Comparison of ENCODE assay signal across 13 cellular contexts in the genomic region with DNA sequence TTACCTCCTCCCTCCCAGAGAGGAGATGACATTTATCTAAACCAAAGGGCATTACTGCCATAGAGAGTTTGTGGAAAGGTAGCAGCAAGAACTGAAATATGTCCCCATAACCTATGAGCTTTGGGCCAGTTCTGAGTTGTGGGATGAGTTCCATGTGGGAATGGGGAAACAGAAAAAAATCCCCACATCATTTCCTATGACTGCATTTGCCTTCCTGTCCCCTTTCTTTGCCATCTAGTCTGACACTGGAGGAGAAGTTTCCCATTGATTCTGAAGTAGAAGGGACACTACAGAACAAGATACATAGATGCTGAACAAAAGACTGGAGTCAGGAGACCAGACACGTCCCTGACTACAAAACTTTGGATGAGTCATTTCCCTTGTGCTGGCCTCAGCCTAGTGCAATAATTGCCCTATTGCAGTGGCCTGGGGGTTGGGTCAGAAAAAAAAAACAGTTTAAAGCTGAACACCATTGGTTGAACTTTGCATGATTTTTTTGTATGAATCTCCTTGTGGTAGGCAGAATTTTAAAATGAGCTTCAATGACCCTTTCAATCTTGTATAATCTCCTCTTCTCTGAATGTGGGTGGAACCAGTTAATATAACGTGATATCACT. TPM values are rescaled to one million over a fixed set of nuclear protein-coding genes. Genes with fewer than 3 reads are reported as not detected.
DNase-seq lines count a peak whose midpoint lies in the region; ATAC-seq and TF ChIP-seq lines count a peak whose summit lies in the region.
"Had no signal": no experiment of that assay in that cellular context is flagged by ENCODE, and none has a peak within 500 bp of the region (broad histone marks: within the 10 kb centered on the region; RNA-seq: fewer than 3 reads in every experiment).

No MANE protein-coding gene starts in this region.

- H3K4me2 ChIP-seq in neuronal stem cell (ENCODE audit: insufficient read depth, low read length, poor library complexity, severe bottlenecking), result no peak overlapping the region

- H3K9ac ChIP-seq in neuronal stem cell (ENCODE audit: low read depth, low read length, poor library complexity), result no peak overlapping the region

- H2BK5ac ChIP-seq in neuronal stem cell (ENCODE audit: low read length), result no peak overlapping the region

- no peak overlapping the region for H4K8ac ChIP-seq in neuronal stem cell (ENCODE audit: low read depth, low read length)

- H3K4me3 Mint-ChIP-seq in CD4-positive, alpha-beta T cell, result no peak overlapping the region
- H3K4me3 Mint-ChIP-seq: stimulated activated naive B cell treated with anti-CD40 and anti-IgM and Interleukin-4, amounts not matched to agents 10 μg/mL and 1 μg/mL and 100 μg/mL, for 72 hours had no signal

- no peaks in the 10 kb centered on the region for H3K27me3 ChIP-seq in BE2C
- no peaks in the 10 kb centered on the region for H3K27me3 ChIP-seq in left lung
- H3K27me3 ChIP-seq in CD4-positive, alpha-beta T cell (ENCODE audit: control insufficient read depth, insufficient read depth, low read length), result no peaks in the 10 kb centered on the region
- no peaks in the 10 kb centered on the region for H3K27me3 ChIP-seq in neuronal stem cell (ENCODE audit: control insufficient read depth in 3 of 3, insufficient read depth in 3 of 3, low read depth in 1 of 3, low read length in 3 of 3)
- H3K27me3 ChIP-seq: right lobe of liver had no signal

- no peak overlapping the region for H3K27ac Mint-ChIP-seq in CD4-positive, alpha-beta T cell

- no peak overlapping the region for H3K23ac ChIP-seq in neuronal stem cell (ENCODE audit: low read depth, low read length, poor library complexity)

- TF ChIP-seq CTCF in BE2C (IDR thresholded peaks at IDR 0.05; ENCODE audit: low read depth, low read length) (no peak), left lung (IDR thresholded peaks at IDR 0.05) (no peak)
- no peak for TF ChIP-seq CTCF in CD4-positive, alpha-beta T cell (IDR thresholded peaks at IDR 0.05)

- no peak overlapping the region for H3K4me3 ChIP-seq in BE2C (ENCODE audit: low read depth, low read length)
- no peak overlapping the region for H3K4me3 ChIP-seq in left lung
- H3K4me3 ChIP-seq in neuronal stem cell (ENCODE audit: low read length in 2 of 2), result no peak overlapping the region
- H3K4me3 ChIP-seq: right lobe of liver had no signal

- ATAC-seq in left lung (peak; percentile 57), Right ventricle myocardium superior (ENCODE audit: poor library complexity) (no peak)
- ATAC-seq in CD4-positive, alpha-beta T cell (ENCODE audit: poor library complexity), result no peak
- ATAC-seq: left colon; stimulated activated naive B cell treated with anti-CD40 and anti-IgM and Interleukin-4, amounts not matched to agents 10 μg/mL and 1 μg/mL and 100 μg/mL, for 72 hours had no signal

- no peaks in the 10 kb centered on the region for H3K9me3 ChIP-seq in BE2C
- no peaks in the 10 kb centered on the region for H3K9me3 ChIP-seq in left lung
- H3K9me3 ChIP-seq in CD4-positive, alpha-beta T cell (ENCODE audit: control insufficient read depth, low read length), result no peaks in the 10 kb centered on the region
- no peaks in the 10 kb centered on the region for H3K9me3 ChIP-seq in neuronal stem cell (replicated peaks in 1 of 2; ENCODE audit: control insufficient read depth in 2 of 2, insufficient read depth in 1 of 2, low read depth in 1 of 2, low read length in 2 of 2)
- H3K9me3 ChIP-seq: right lobe of liver had no signal

- H2BK12ac ChIP-seq in neuronal stem cell (ENCODE audit: low read length), result no peak overlapping the region

- peaks cover 8% of the 10 kb centered on the region for H3K27me3 Mint-ChIP-seq in CD4-positive, alpha-beta T cell

- H3K9me3 Mint-ChIP-seq in CD4-positive, alpha-beta T cell, result no peaks in the 10 kb centered on the region
- H3K9me3 Mint-ChIP-seq: stimulated activated naive B cell treated with anti-CD40 and anti-IgM and Interleukin-4, amounts not matched to agents 10 μg/mL and 1 μg/mL and 100 μg/mL, for 72 hours had no signal

- CTCF ChIA-PET in CD4-positive, alpha-beta T cell (lab: Charles Lee), result no interaction called here

- no peaks in the 10 kb centered on the region for H3K4me1 Mint-ChIP-seq in CD4-positive, alpha-beta T cell (ENCODE audit: low read depth)
- H3K4me1 Mint-ChIP-seq: stimulated activated naive B cell treated with anti-CD40 and anti-IgM and Interleukin-4, amounts not matched to agents 10 μg/mL and 1 μg/mL and 100 μg/mL, for 72 hours had no signal

- no CpG with 5 or more reads among the region's 2 CpGs for WGBS in neuronal stem cell (ENCODE audit: extremely low coverage in 2 of 2, insufficient read length in 2 of 2, insufficient replicate concordance in 1 of 2), 2 donors

- no peak overlapping the region for H3K4ac ChIP-seq in neuronal stem cell (ENCODE audit: low read length)

- DNase-seq in BE2C (peak; percentile 14), HT1080 (ENCODE audit: low read depth) (peak; percentile 87), amniotic epithelial cell (ENCODE audit: low read depth) (peak; percentile 87), left lung (no peak), Right ventricle myocardium superior (no peak), posterior vena cava (ENCODE audit: low spot score) (no peak), neuronal stem cell (ENCODE audit: low spot score) (no peak)
- DNase-seq in CD4-positive, alpha-beta T cell, result no peak
- DNase-seq: GF-D8; left colon; NCI-H187; right lobe of liver; stimulated activated naive B cell treated with anti-CD40 and anti-IgM and Interleukin-4, amounts not matched to agents 10 μg/mL and 1 μg/mL and 100 μg/mL, for 72 hours had no signal

- no peak overlapping the region for H3K18ac ChIP-seq in neuronal stem cell (ENCODE audit: low read length)

- H3K14ac ChIP-seq in neuronal stem cell (ENCODE audit: low read length), result no peak overlapping the region

- H3K27ac ChIP-seq in left lung (peak overlapping the region in 1 of 2 donors; percentile 18), neuronal stem cell (replicated peaks; ENCODE audit: low read length) (no peak overlapping the region)
- H3K27ac ChIP-seq in CD4-positive, alpha-beta T cell (ENCODE audit: low read depth, low read length), result no peak overlapping the region
- H3K27ac ChIP-seq: right lobe of liver had no signal

- H2BK120ac ChIP-seq in neuronal stem cell (ENCODE audit: low read depth, low read length), result no peak overlapping the region

- intact Hi-C loops in left lung (cut with DNase I) (no loop called here), Right ventricle myocardium superior (cut with DNase I) (no loop called here), posterior vena cava (cut with DNase I) (no loop called here)
- intact Hi-C loops in CD4-positive, alpha-beta T cell (cut with DNase I, micrococcal nuclease), result no loop called here

- no peak overlapping the region for H4K91ac ChIP-seq in neuronal stem cell (ENCODE audit: low read depth, low read length, poor library complexity)

- no peak overlapping the region for H2AFZ ChIP-seq in neuronal stem cell (ENCODE audit: low read length)

- POLR2A ChIA-PET in CD4-positive, alpha-beta T cell (lab: Charles Lee), result no interaction called here

- H2BK15ac ChIP-seq in neuronal stem cell (ENCODE audit: low read length), result no peak overlapping the region

- no peaks in the 10 kb centered on the region for H3K36me3 ChIP-seq in BE2C
- H3K36me3 ChIP-seq in left lung, result no peaks in the 10 kb centered on the region
- H3K36me3 ChIP-seq in neuronal stem cell (replicated peaks in 1 of 2; ENCODE audit: control insufficient read depth in 2 of 2, insufficient read depth in 2 of 2, low read length in 2 of 2), result no peaks in the 10 kb centered on the region
- H3K36me3 ChIP-seq: right lobe of liver had no signal

- H2AK5ac ChIP-seq in neuronal stem cell (ENCODE audit: low read depth, low read length), result no peak overlapping the region

- H3K4me1 ChIP-seq in BE2C (no peaks in the 10 kb centered on the region), left lung (no peaks in the 10 kb centered on the region), neuronal stem cell (ENCODE audit: control insufficient read depth in 2 of 2, insufficient read depth in 1 of 2, low read depth in 1 of 2, low read length in 2 of 2) (peaks cover 0 to 4% of the 10 kb centered on the region in 2 donors)
- H3K4me1 ChIP-seq: right lobe of liver had no signal

- H3K36me3 Mint-ChIP-seq in CD4-positive, alpha-beta T cell (ENCODE audit: low read depth), result no peaks in the 10 kb centered on the region
- H3K36me3 Mint-ChIP-seq: stimulated activated naive B cell treated with anti-CD40 and anti-IgM and Interleukin-4, amounts not matched to agents 10 μg/mL and 1 μg/mL and 100 μg/mL, for 72 hours had no signal

- no peaks in the 10 kb centered on the region for H3K79me1 ChIP-seq in neuronal stem cell (ENCODE audit: low read depth, low read length)

RNA-seq across cellular contexts. Expression of a gene that starts 22.1 kb away (rescaled TPM):
- 546 TPM for polyA plus RNA-seq in BE2C (2012; ENCODE audit: insufficient read depth, insufficient read length, low read depth)
- 198 and 210 TPM in 2 replicates for total RNA-seq in HT1080 (2014; rRNA removed; shearing (Covaris generic))
- polyA plus RNA-seq in HT1080 (2015; cell fraction: cytosol; rRNA removed), result 231 and 253 TPM in 2 replicates
- 98.4 and 111 TPM in 2 replicates for polyA plus RNA-seq in HT1080 (2015; cell fraction: nucleus; rRNA removed)
- total RNA-seq in left lung (100 to 1,000 TPM in 1 of 2 donors, 10 to 100 TPM in 1; 91.0 to 155 TPM), Right ventricle myocardium superior (164 TPM), posterior vena cava (10 to 100 TPM; 45.2 to 85.3 TPM)
- 10 to 100 TPM; 13.9 to 15.7 TPM for total RNA-seq in CD4-positive, alpha-beta T cell
- 358 TPM for polyA plus RNA-seq in neuronal stem cell (2013, experiment 1 of 2)
- 360 TPM for polyA plus RNA-seq in neuronal stem cell (2013, experiment 2 of 2)

RNA-seq across cellular contexts. Expression of a gene that starts 42.1 kb away (rescaled TPM):
- 43.2 TPM for polyA plus RNA-seq in BE2C (2012; ENCODE audit: insufficient read depth, insufficient read length, low read depth)
- 40.8 and 43.8 TPM in 2 replicates for total RNA-seq in HT1080 (2014; rRNA removed; shearing (Covaris generic))
- polyA plus RNA-seq in HT1080 (2015; cell fraction: cytosol; rRNA removed), result 86.0 and 99.3 TPM in 2 replicates
- 53.1 and 65.3 TPM in 2 replicates for polyA plus RNA-seq in HT1080 (2015; cell fraction: nucleus; rRNA removed)
- total RNA-seq in left lung (10 to 100 TPM; 47.8 to 55.0 TPM), Right ventricle myocardium superior (16.2 TPM), posterior vena cava (10 to 100 TPM; 45.8 to 54.6 TPM)
- not detected for total RNA-seq in CD4-positive, alpha-beta T cell
- 111 TPM for polyA plus RNA-seq in neuronal stem cell (2013, experiment 1 of 2)
- polyA plus RNA-seq in neuronal stem cell (2013, experiment 2 of 2), result 115 TPM

Comparison
In these comparisons a context has a peak if more than half of its experiments do, and no peak if none do; other contexts are left out.
1. DNase-seq: peak in BE2C (single experiment), HT1080 (single experiment) and amniotic epithelial cell (single experiment); none in left lung (0 of 2), CD4-positive, alpha-beta T cell (0 of 10), Right ventricle myocardium superior (single experiment), posterior vena cava (single experiment) and neuronal stem cell (single experiment).
2. RNA of a gene that starts 42.1 kb away (total RNA-seq): 47.8 to 55.0 TPM in left lung, 45.8 to 54.6 TPM in posterior vena cava, 40.8 to 43.8 TPM in HT1080 and 16.2 TPM in Right ventricle myocardium superior (single experiment); not detected in CD4-positive, alpha-beta T cell; every median in the first group is over 10 times any median in the second.